Comparison of ENCODE assay signal across 1 cellular context in genomic region chr2:127270663-127271062, GRCh38.
TF ChIP-seq lines count a peak whose summit lies in the region.

No MANE protein-coding gene starts in this region.

TF ChIP-seq in H1, 55 proteins besides CTCF, POLR2A, EP300 and RAD21 (continued from another document):
- TF ChIP-seq BRCA1 (IDR thresholded peaks at IDR 0.05; ENCODE audit: low read depth, low read length), result no peak
- TF ChIP-seq TEAD4 (IDR thresholded peaks at IDR 0.05; ENCODE audit: low read depth, low read length), result no peak
- TF ChIP-seq TAF7 (optimal IDR thresholded peaks at IDR 0.05; ENCODE audit: borderline replicate concordance, low read depth, low read length), result no peak
- TF ChIP-seq CBX8 (IDR thresholded peaks at IDR 0.05; ENCODE audit: borderline replicate concordance, low read depth, low read length), result no peak
- no peak for TF ChIP-seq RNF2 (IDR thresholded peaks at IDR 0.05; ENCODE audit: borderline replicate concordance, low read depth, low read length, missing control alignments, poor library complexity, severe bottlenecking)
- TF ChIP-seq ATF3 (IDR thresholded peaks at IDR 0.05; ENCODE audit: insufficient read depth, low read depth, low read length), result no peak
- TF ChIP-seq ATF2 (IDR thresholded peaks at IDR 0.05; ENCODE audit: low read length), result no peak
- TF ChIP-seq CHD7 (IDR thresholded peaks at IDR 0.05; ENCODE audit: insufficient replicate concordance, low read length), result no peak
- TF ChIP-seq HDAC2 (IDR thresholded peaks at IDR 0.05; ENCODE audit: borderline replicate concordance in 1 of 2, low read depth in 2 of 2, low read length in 2 of 2), result no peak
- no peak for TF ChIP-seq BCL11A (IDR thresholded peaks at IDR 0.05; ENCODE audit: low read depth in 2 of 2, low read length in 2 of 2)
- no peak for TF ChIP-seq JUND (IDR thresholded peaks at IDR 0.05; ENCODE audit: low read length)
- no peak for TF ChIP-seq MAX (IDR thresholded peaks at IDR 0.05)
- no peak for TF ChIP-seq KDM5A (IDR thresholded peaks at IDR 0.05; ENCODE audit: low read length)
